26 cellular contexts compared by ENCODE assay signal in the genomic region with DNA sequence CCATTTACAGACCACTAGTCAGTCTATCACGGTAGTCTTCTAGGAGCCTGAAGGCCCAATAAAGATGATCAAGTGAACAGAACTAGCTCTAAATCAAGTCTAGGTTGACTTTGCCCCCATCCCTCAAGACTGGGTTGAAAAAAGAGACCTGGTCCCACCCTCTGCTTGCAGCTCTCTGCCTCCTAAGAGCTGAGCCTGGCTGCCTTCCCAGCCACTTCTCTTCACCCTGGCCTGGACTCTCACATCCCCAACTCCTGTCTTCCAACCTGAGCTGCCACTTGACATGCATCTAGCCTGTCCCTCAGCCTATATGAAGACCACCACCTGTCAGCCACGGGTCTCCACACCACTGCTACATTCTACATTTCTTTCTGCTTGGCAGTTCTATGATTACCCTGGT.
DNase-seq lines count a peak whose midpoint lies in the region; ATAC-seq and TF ChIP-seq lines count a peak whose summit lies in the region.
"Had no signal": no experiment of that assay in that cellular context is flagged by ENCODE, and none has a peak within 500 bp of the region (broad histone marks: within the 10 kb centered on the region; RNA-seq: fewer than 3 reads in every experiment).

No MANE protein-coding gene starts in this region.

- peaks cover 51% of the 10 kb centered on the region; the same call in 1 of the 2 replicates for H3K79me2 ChIP-seq in H9 (ENCODE audit: insufficient read depth, low read length)

- H4K91ac ChIP-seq in H9 (ENCODE audit: insufficient read length, low read depth, low read length) = no peak overlapping the region

- H3K36me3 Mint-ChIP-seq in H9 (ENCODE audit: insufficient read depth in 1 of 3, low read depth in 3 of 3) = no peaks in the 10 kb centered on the region; a peak in 2 of 7 replicates
- H3K36me3 Mint-ChIP-seq in activated naive CD8-positive, alpha-beta T cell treated with anti-CD3 and anti-CD28 coated beads for 36 hours = peaks cover 13% of the 10 kb centered on the region
- no peaks in the 10 kb centered on the region for H3K36me3 Mint-ChIP-seq in stimulated activated naive B cell treated with anti-CD40 and anti-IgM and Interleukin-4, amounts not matched to agents 10 μg/mL and 1 μg/mL and 100 μg/mL, for 72 hours
- H3K36me3 Mint-ChIP-seq: brain, mesothelial cell of epicardium, natural killer cell, type B pancreatic cell had no signal

- H3K4me1 Mint-ChIP-seq in H9 = peaks cover 63 to 66% of the 10 kb centered on the region in 2 experiments
- peaks cover 88% of the 10 kb centered on the region for H3K4me1 Mint-ChIP-seq in activated naive CD8-positive, alpha-beta T cell treated with anti-CD3 and anti-CD28 coated beads for 36 hours
- peaks cover 69 to 97% of the 10 kb centered on the region in 2 donors for H3K4me1 Mint-ChIP-seq in stimulated activated naive B cell treated with anti-CD40 and anti-IgM and Interleukin-4, amounts not matched to agents 10 μg/mL and 1 μg/mL and 100 μg/mL, for 72 hours

- no peak overlapping the region for H2AK5ac ChIP-seq in H9 (ENCODE audit: insufficient read length, low read length)

- DNase-seq in left ventricle myocardium superior = no peak
- DNase-seq in left cardiac atrium = no peak
- DNase-seq in H9 = no peak
- DNase-seq in activated naive CD8-positive, alpha-beta T cell treated with anti-CD3 and anti-CD28 coated beads for 36 hours = no peak
- no peak for DNase-seq in stimulated activated naive B cell treated with anti-CD40 and anti-IgM and Interleukin-4, amounts not matched to agents 10 μg/mL and 1 μg/mL and 100 μg/mL, for 72 hours
- no peak for DNase-seq in head of caudate nucleus
- DNase-seq: activated CD8-positive, alpha-beta memory T cell treated with anti-CD3 and anti-CD28 coated beads, Interleukin-2, amount 50 U/mL, for 4 hours; activated gamma-delta T cell; foreskin fibroblast; heart left ventricle; MM.1S; natural killer cell; NCI-H1417 treated with DMSO at 0.1 percent for 48 hours; NCI-H2081; NCI-H345; NCI-H748 treated with DMSO at 0.1 percent for 48 hours; SHP77 treated with DMSO at 0.1 percent for 48 hours; stimulated activated CD4-positive, alpha-beta T cell treated with anti-CD3 and anti-CD28 coated beads, Interleukin-4, amount 100 ng/mL, for 1 hour; T1000; WERI-Rb-1 had no signal

- H2BK20ac ChIP-seq in H9 (ENCODE audit: low read depth, low read length, poor library complexity, severe bottlenecking) = no peak overlapping the region

- peaks cover 9% of the 10 kb centered on the region for H3K79me1 ChIP-seq in H9 (ENCODE audit: insufficient read depth, low read depth, low read length, poor library complexity, severe bottlenecking)

- no CpG with 5 or more reads among the region's 2 CpGs for WGBS in H9 (ENCODE audit: extremely low coverage, insufficient read length, low lambda C conversion rate)

- peak overlapping the region in 2 of 3 experiments; percentile 81 to 88; a peak in 3 of 7 replicates for H3K27ac Mint-ChIP-seq in H9
- H3K27ac Mint-ChIP-seq in activated naive CD8-positive, alpha-beta T cell treated with anti-CD3 and anti-CD28 coated beads for 36 hours = peak overlapping the region; percentile 34
- peak overlapping the region; percentile 62 for H3K27ac Mint-ChIP-seq in stimulated activated naive B cell treated with anti-CD40 and anti-IgM and Interleukin-4, amounts not matched to agents 10 μg/mL and 1 μg/mL and 100 μg/mL, for 72 hours
- H3K27ac Mint-ChIP-seq: mesothelial cell of epicardium, natural killer cell, type B pancreatic cell had no signal

- H3K56ac ChIP-seq in H9 (ENCODE audit: insufficient read length, low read depth, low read length) = no peak overlapping the region

- no peaks in the 10 kb centered on the region for H3K9me3 Mint-ChIP-seq in H9
- H3K9me3 Mint-ChIP-seq in activated naive CD8-positive, alpha-beta T cell treated with anti-CD3 and anti-CD28 coated beads for 36 hours = no peaks in the 10 kb centered on the region
- H3K9me3 Mint-ChIP-seq in stimulated activated naive B cell treated with anti-CD40 and anti-IgM and Interleukin-4, amounts not matched to agents 10 μg/mL and 1 μg/mL and 100 μg/mL, for 72 hours = no peaks in the 10 kb centered on the region
- H3K9me3 Mint-ChIP-seq: mesothelial cell of epicardium, natural killer cell, type B pancreatic cell had no signal

- no peak overlapping the region for H2BK15ac ChIP-seq in H9 (ENCODE audit: low read depth, low read length)

- H2BK12ac ChIP-seq in H9 (ENCODE audit: insufficient read length, low read depth, low read length) = no peak overlapping the region

- H4K8ac ChIP-seq in H9 (replicated peaks; ENCODE audit: insufficient read length, low read depth, low read length) = no peak overlapping the region

- no peak for TF ChIP-seq CTCF in H9 (conservative IDR thresholded peaks at IDR 0.05)

- H3K9ac ChIP-seq in H9 (ENCODE audit: extremely low read depth, insufficient read length, low read length) = no peak overlapping the region
- H3K9ac ChIP-seq: BLaER1 treated with 17β-estradiol and CSF1 and Interleukin-3, amounts not matched to agents 10 nM and 100 nM had no signal

- intact Hi-C loops in left ventricle myocardium superior (cut with micrococcal nuclease) = no loop called here
- intact Hi-C loops in left cardiac atrium (cut with DNase I) = loop anchor here in 1 of 2 donors (10.0 kb wide), 1 partner anchor 98 kb away; the partner anchor contains the start of gene FOXO1
- intact Hi-C loops in head of caudate nucleus (cut with DNase I) = no loop called here

- no peaks in the 10 kb centered on the region for H3K23me2 ChIP-seq in H9 (ENCODE audit: insufficient read length, low read depth, low read length, poor library complexity, severe bottlenecking)

- H3K18ac ChIP-seq in H9 (ENCODE audit: insufficient read length, low read depth, low read length) = no peak overlapping the region

- H3T11ph ChIP-seq in H9 (ENCODE audit: low read length) = no peak overlapping the region

- H2BK5ac ChIP-seq in H9 (ENCODE audit: insufficient read length, low read length) = no peak overlapping the region

- no peaks in the 10 kb centered on the region for H3K27me3 ChIP-seq in H9 (ENCODE audit: insufficient read depth, low read length)
- H3K27me3 ChIP-seq: esophagus muscularis mucosa, heart left ventricle had no signal

- H4K20me1 ChIP-seq in H9 (ENCODE audit: control insufficient read depth, insufficient read depth, insufficient read length) = no peaks in the 10 kb centered on the region

- H3K23ac ChIP-seq in H9 (ENCODE audit: insufficient read length, low read depth, low read length) = no peak overlapping the region

- H3K4me2 ChIP-seq in H9 (ENCODE audit: insufficient read depth, insufficient read length, low read length) = no peak overlapping the region

- no peak overlapping the region for H3K27ac ChIP-seq in H9 (ENCODE audit: insufficient read length, low read depth, low read length)
- H3K27ac ChIP-seq: BLaER1 treated with 17β-estradiol and CSF1 and Interleukin-3, amounts not matched to agents 10 nM and 100 nM; esophagus muscularis mucosa; heart left ventricle; WERI-Rb-1 had no signal

- H3K4me1 ChIP-seq in H9 (ENCODE audit: insufficient read depth, low read length) = peaks cover 11% of the 10 kb centered on the region

- no peak overlapping the region for H3K4me3 Mint-ChIP-seq in H9
- H3K4me3 Mint-ChIP-seq in activated naive CD8-positive, alpha-beta T cell treated with anti-CD3 and anti-CD28 coated beads for 36 hours = no peak overlapping the region
- no peak overlapping the region for H3K4me3 Mint-ChIP-seq in stimulated activated naive B cell treated with anti-CD40 and anti-IgM and Interleukin-4, amounts not matched to agents 10 μg/mL and 1 μg/mL and 100 μg/mL, for 72 hours
- H3K4me3 Mint-ChIP-seq: brain, mesothelial cell of epicardium, natural killer cell, type B pancreatic cell had no signal

- ATAC-seq in left ventricle myocardium superior (peak; percentile 16), left cardiac atrium (no peak), HG03354 (IDR thresholded peaks at IDR 0.05; ENCODE audit: poor library complexity, severe bottlenecking, unreplicated experiment) (no peak)
- ATAC-seq in stimulated activated naive B cell treated with anti-CD40 and anti-IgM and Interleukin-4, amounts not matched to agents 10 μg/mL and 1 μg/mL and 100 μg/mL, for 72 hours (replicated peaks) = no peak
- ATAC-seq: heart left ventricle, natural killer cell had no signal

- H3K27me3 Mint-ChIP-seq in H9 (ENCODE audit: low read depth) = no peaks in the 10 kb centered on the region
- H3K27me3 Mint-ChIP-seq in activated naive CD8-positive, alpha-beta T cell treated with anti-CD3 and anti-CD28 coated beads for 36 hours = no peaks in the 10 kb centered on the region
- H3K27me3 Mint-ChIP-seq in stimulated activated naive B cell treated with anti-CD40 and anti-IgM and Interleukin-4, amounts not matched to agents 10 μg/mL and 1 μg/mL and 100 μg/mL, for 72 hours = no peaks in the 10 kb centered on the region
- H3K27me3 Mint-ChIP-seq: type B pancreatic cell had no signal

- H2AFZ ChIP-seq in H9 (ENCODE audit: low read length) = no peak overlapping the region

- H3K14ac ChIP-seq in H9 (ENCODE audit: insufficient read depth, low read length) = no peak overlapping the region

- no peaks in the 10 kb centered on the region for H3K9me3 ChIP-seq in H9 (ENCODE audit: control insufficient read depth, low read depth, low read length)
- H3K9me3 ChIP-seq: BLaER1 treated with 17β-estradiol and CSF1 and Interleukin-3, amounts not matched to agents 10 nM and 100 nM; esophagus muscularis mucosa; heart left ventricle had no signal

- no peak overlapping the region for H2BK120ac ChIP-seq in H9 (ENCODE audit: low read depth, low read length, poor library complexity, severe bottlenecking)

- no peak overlapping the region for H4K5ac ChIP-seq in H9 (ENCODE audit: insufficient read length, low read depth, low read length)

- no peak overlapping the region for H3K4ac ChIP-seq in H9 (ENCODE audit: low read depth, low read length)

Comparison
In these comparisons a context has a peak if more than half of its experiments do, and no peak if none do; other contexts are left out.
1. H3K27ac Mint-ChIP-seq: peak in every context shown above with its lines; median percentile 84 in H9; 62 in stimulated activated naive B cell treated with anti-CD40 and anti-IgM and Interleukin-4, amounts not matched to agents 10 μg/mL and 1 μg/mL and 100 μg/mL, for 72 hours; 34 in activated naive CD8-positive, alpha-beta T cell treated with anti-CD3 and anti-CD28 coated beads for 36 hours.